In genomic region chr2:28394331-28394877, GRCh38 we compare ENCODE assay signal across 8 cellular contexts. TPM values are rescaled to one million over a fixed set of nuclear protein-coding genes. Genes with fewer than 3 reads are reported as not detected.
A peak's percentile ranks its signal among the peaks of the same experiment; 100 is the strongest.
DNase-seq lines count a peak whose midpoint lies in the region; ATAC-seq and TF ChIP-seq lines count a peak whose summit lies in the region.

No MANE protein-coding gene starts in this region.

- 23 to 29% methylated on average over 11 to 19 of the region's 21 CpGs for WGBS in mesodermal cell (ENCODE audit: insufficient coverage in 2 of 2), 2 experiments

- peaks cover 37% of the 10 kb centered on the region for H3K4me1 ChIP-seq in mesodermal cell (ENCODE audit: control insufficient read depth, insufficient read depth, low read length, poor library complexity, severe bottlenecking)

- H3K27ac ChIP-seq in dorsolateral prefrontal cortex (peak overlapping the region in 58 of 59 donors; percentile 3 to 99 (median 96)), mesodermal cell (ENCODE audit: low read depth, low read length, severe bottlenecking) (peak overlapping the region; percentile 36)

- no peaks in the 10 kb centered on the region for H3K27me3 ChIP-seq in dorsolateral prefrontal cortex

- H3K36me3 ChIP-seq in mesodermal cell (ENCODE audit: control insufficient read depth, insufficient read depth, low read length) = peaks cover 36% of the 10 kb centered on the region

- DNase-seq in CD1c-positive myeloid dendritic cell (ENCODE audit: extremely low spot score) (peak; percentile 39), M059J (ENCODE audit: low read depth) (peak; percentile 64), dorsolateral prefrontal cortex (peak in 2 of 10 donors; percentile 23 to 53), GM19240 (ENCODE audit: insufficient read length, low spot score) (no peak)

- H3K9me3 ChIP-seq in mesodermal cell (ENCODE audit: control insufficient read depth, low read length) = no peaks in the 10 kb centered on the region

- H3K4me3 ChIP-seq in dorsolateral prefrontal cortex = peak overlapping the region; percentile 4 to 96 (median 81)
- peak overlapping the region; percentile 90 for H3K4me3 ChIP-seq in mesodermal cell (ENCODE audit: extremely low read depth, insufficient read depth, low read length, poor library complexity, severe bottlenecking)

- intact Hi-C loops in dorsolateral prefrontal cortex (cut with DNase I) = loop anchor here (5.0 to 10.0 kb wide), 9 partner anchors 157 to 687 kb away; partner anchors contain the start of genes BABAM2 (in 1 of the 2), MRPL33 (in 1 of the 2), PPP1CB (in 1 of the 2) and RBKS (in 1 of the 2)

- no peak for TF ChIP-seq CTCF in dorsolateral prefrontal cortex (IDR thresholded peaks at IDR 0.05 in 54 of 56, conservative IDR thresholded peaks at IDR 0.05 in 2 of 56; ENCODE audit: low read depth in 1 of 56, partially characterized antibody in 56 of 56)

- ATAC-seq in GM19463 (IDR thresholded peaks at IDR 0.05; ENCODE audit: unreplicated experiment) = no peak
- no peak for ATAC-seq in GM21367 (IDR thresholded peaks at IDR 0.05; ENCODE audit: unreplicated experiment)
- ATAC-seq in GM18907 (IDR thresholded peaks at IDR 0.05; ENCODE audit: unreplicated experiment) = no peak

RNA-seq across cellular contexts. Expression of gene FOSL2, which starts 1.7 kb away (rescaled TPM):
- total RNA-seq in M059J (2014; rRNA removed; shearing (Covaris generic)) = 42.9 and 75.2 TPM in 2 replicates
- total RNA-seq in dorsolateral prefrontal cortex = 100 to 1,000 TPM in 7 of 120 experiments, 10 to 100 TPM in 113; 22.5 to 173 (median 64.0) TPM
- 27.5 TPM for polyA plus RNA-seq in mesodermal cell (2013, experiment 1 of 2)
- 28.4 TPM for polyA plus RNA-seq in mesodermal cell (2013, experiment 2 of 2)
